25 cellular contexts compared by ENCODE assay signal in genomic region chr16:72301416-72302048, GRCh38.
"Had no signal": no experiment of that assay in that cellular context is flagged by ENCODE, and none has a peak within 500 bp of the region (broad histone marks: within the 10 kb centered on the region; RNA-seq: fewer than 3 reads in every experiment).

No MANE protein-coding gene starts in this region.

- H3K9me3 ChIP-seq: upper lobe of left lung, vagina had no signal

- DNase-seq: activated CD4-positive, alpha-beta memory T cell treated with anti-CD3 and anti-CD28 coated beads for 36 hours; activated CD4-positive, alpha-beta T cell treated with anti-CD3 and anti-CD28 coated beads for 48 hours; activated CD8-positive, alpha-beta memory T cell treated with anti-CD3 and anti-CD28 coated beads, Interleukin-2, amount 50 U/mL, for 4 hours; activated effector memory CD4-positive, alpha-beta T cell treated with anti-CD3 and anti-CD28 coated beads, Interleukin-2, amount 50 U/mL, for 16 hours; activated naive CD4-positive, alpha-beta T cell treated with anti-CD3 and anti-CD28 coated beads, Interleukin-2, amount 10 ng/mL, durations not matched to agents 7 days and 5 days; activated naive CD8-positive, alpha-beta T cell treated with anti-CD3 and anti-CD28 coated beads, Interleukin-2, amount 10 ng/mL, durations not matched to agents 7 days and 5 days; activated T-cell treated with anti-CD3 and anti-CD28 coated beads, Interleukin-2, amount 50 U/mL, for 1 hour; cortex of kidney; effector memory CD8-positive, alpha-beta T cell; erythroblast; immature natural killer cell; kidney; midbrain; naive thymus-derived CD4-positive, alpha-beta T cell; stimulated activated CD4-positive, alpha-beta T cell treated with anti-CD3 and anti-CD28 coated beads, Interleukin-4, amount 100 ng/mL, for 24 hours; stimulated activated naive CD8-positive, alpha-beta T cell treated with anti-CD3 and anti-CD28 coated beads, Interleukin-15, amount 100 ng/mL, for 72 hours; substantia nigra; T1000; upper lobe of left lung; WERI-Rb-1 had no signal

- ATAC-seq: activated CD4-positive, CD25-positive, alpha-beta regulatory T cell treated with anti-CD3 and anti-CD28 coated beads, Interleukin-2, amount 50 U/mL, for 24 hours; effector memory CD8-positive, alpha-beta T cell; naive thymus-derived CD4-positive, alpha-beta T cell; sciatic nerve; stimulated activated effector memory CD8-positive, alpha-beta T cell treated with anti-CD3 and anti-CD28 coated beads, Interleukin-12 subunit alpha, Interleukin-12 subunit beta, amount 100 ng/mL, for 72 hours; stimulated activated naive CD8-positive, alpha-beta T cell treated with anti-CD3 and anti-CD28 coated beads, Interleukin-15, amount 100 ng/mL, for 72 hours had no signal

- H3K36me3 ChIP-seq: upper lobe of left lung, vagina, WERI-Rb-1 had no signal

- H3K27me3 ChIP-seq: upper lobe of left lung, vagina had no signal

- H3K27ac ChIP-seq: skin epidermis, upper lobe of left lung, vagina, WERI-Rb-1 had no signal

- H3K4me3 ChIP-seq: skin epidermis, upper lobe of left lung, vagina had no signal
